8 cellular contexts compared by ENCODE assay signal in genomic region chr9:96453625-96454024, GRCh38. TPM values are rescaled to one million over a fixed set of nuclear protein-coding genes. Genes with fewer than 3 reads are reported as not detected.
DNase-seq lines count a peak whose midpoint lies in the region; ATAC-seq, FAIRE-seq and TF ChIP-seq lines count a peak whose summit lies in the region.

No MANE protein-coding gene starts in this region.

- 80% methylated on average over 2 of the region's 2 CpGs for WGBS in HepG2 (ENCODE audit: low lambda C conversion rate)

- H3K9me3 ChIP-seq in astrocyte (ENCODE audit: insufficient read depth, low read depth, low read length) (no peaks in the 10 kb centered on the region), HepG2 (ENCODE audit: low read length) (no peaks in the 10 kb centered on the region)

- in situ Hi-C loops in HepG2 (cut with HindIII; ENCODE audit: extremely low pct_ligation_motif_present, low pct_unique_long_range_greater_than_20kb), result no loop called here

- peaks cover 10% of the 10 kb centered on the region for H3K4me1 ChIP-seq in astrocyte (ENCODE audit: insufficient read depth, low read length)
- H3K4me1 ChIP-seq in HepG2 (ENCODE audit: insufficient read depth, low read length), result peaks cover 51% of the 10 kb centered on the region

- no peak overlapping the region for H2AFZ ChIP-seq in astrocyte (ENCODE audit: low read depth, low read length)
- no peak overlapping the region for H2AFZ ChIP-seq in HepG2 (ENCODE audit: low read length)

- H3K4me3 ChIP-seq in AG09309 (ENCODE audit: control insufficient read depth, low read depth, low read length), result no peak overlapping the region
- H3K4me3 ChIP-seq in H7 (ENCODE audit: insufficient read depth, low read depth, low read length), result no peak overlapping the region
- no peak overlapping the region for H3K4me3 ChIP-seq in astrocyte (ENCODE audit: insufficient read depth, low read depth, low read length)
- no peak overlapping the region for H3K4me3 ChIP-seq in HepG2 (replicated peaks in 1 of 3; ENCODE audit: insufficient read depth in 1 of 3, low read depth in 2 of 3, low read length in 3 of 3)

- H3K4me2 ChIP-seq in astrocyte (ENCODE audit: low read length) (no peak overlapping the region), HepG2 (ENCODE audit: low read depth, low read length) (peak overlapping the region; percentile 86)

- FAIRE-seq in astrocyte (lab: Jason Lieb, UNC) (no peak), HepG2 (lab: Jason Lieb, UNC) (peak; percentile 88)

- peaks cover 8% of the 10 kb centered on the region for H3K4me1 Mint-ChIP-seq in astrocyte (ENCODE audit: low read depth, unreplicated experiment)

- H3K36me3 ChIP-seq in H7 (replicated peaks; ENCODE audit: control insufficient read depth, insufficient read depth, low read length) (no peaks in the 10 kb centered on the region), astrocyte (ENCODE audit: insufficient read depth, low read length) (no peaks in the 10 kb centered on the region), HepG2 (replicated peaks in 1 of 2; ENCODE audit: control insufficient read depth in 1 of 2, insufficient read depth in 2 of 2, low read length in 2 of 2) (peaks cover 0 to 2% of the 10 kb centered on the region in 2 experiments; a peak in 2 of 5 replicates)

- H3K27ac Mint-ChIP-seq in astrocyte (ENCODE audit: unreplicated experiment), result no peak overlapping the region

- intact Hi-C loops in HepG2 (cut with micrococcal nuclease; ENCODE audit: unreplicated experiment), result loop anchor here (5.0 kb wide), 2 partner anchors 114 to 164 kb away; partner anchors contain the start of gene CDC14B

- TF ChIP-seq RAD21 in HepG2 (CRISPR knock-in tag; IDR thresholded peaks at IDR 0.05), result peak; percentile 16; the same call in 1 of the 2 replicates

- POLR2A ChIA-PET in HepG2 (lab: Yijun Ruan, JAX), result interaction anchor here (1.2 kb wide), 2 partner anchors 113 to 324 kb away, joined by 3 to 5 read pairs; partner anchors contain the start of gene ZNF510

- no TSS peak for BruUV-seq in HepG2 (replicated peaks; lab: Mats Ljungman, UMichigan)

- H3K9ac ChIP-seq in astrocyte (ENCODE audit: low read length) (no peak overlapping the region), HepG2 (ENCODE audit: insufficient read depth, low read depth, low read length) (no peak overlapping the region)

- H3K27ac ChIP-seq in astrocyte (ENCODE audit: low read depth, low read length) (no peak overlapping the region), HepG2 (ENCODE audit: extremely low read length, insufficient read depth, low read length) (no peak overlapping the region)

- CTCF ChIA-PET in HepG2 (lab: Yijun Ruan, JAX; ENCODE audit: low intra/inter-chr PET ratio, low total read pairs), result interaction anchor here (1.1 kb wide), 1 partner anchor 213 kb away, joined by 4 read pairs; no protein-coding TSS in a partner anchor

- H3K27me3 ChIP-seq in H7 (ENCODE audit: control insufficient read depth, insufficient read depth, low read length) (peaks cover 18% of the 10 kb centered on the region), astrocyte (ENCODE audit: insufficient read depth, low read length) (no peaks in the 10 kb centered on the region), HepG2 (ENCODE audit: control insufficient read depth in 1 of 2, insufficient read depth in 2 of 2, low read length in 2 of 2) (no peaks in the 10 kb centered on the region; a peak in 1 of 5 replicates)

- H4K20me1 ChIP-seq in astrocyte (ENCODE audit: insufficient read depth, low read length) (peaks cover 12% of the 10 kb centered on the region), HepG2 (ENCODE audit: insufficient read depth, low read length) (peaks cover 22% of the 10 kb centered on the region; the same call in 1 of the 2 replicates)

- H3K79me2 ChIP-seq in astrocyte (ENCODE audit: insufficient read depth, low read length) (peaks cover 27% of the 10 kb centered on the region), HepG2 (ENCODE audit: insufficient read depth, low read length) (peaks cover 44% of the 10 kb centered on the region)

- no peak overlapping the region for H3K4me3 Mint-ChIP-seq in astrocyte (ENCODE audit: unreplicated experiment)

- no peaks in the 10 kb centered on the region for H3K27me3 Mint-ChIP-seq in astrocyte (ENCODE audit: low read depth, unreplicated experiment)

- TF ChIP-seq POLR2A in HepG2 (IDR thresholded peaks at IDR 0.05; ENCODE audit: insufficient read depth in 1 of 2, low read depth in 2 of 2, low read length in 2 of 2), result no peak

- TF ChIP-seq CTCF in AG09309 (IDR thresholded peaks at IDR 0.05; ENCODE audit: control insufficient read depth, insufficient read depth, low read depth, low read length, missing control alignments), result peak; percentile 76
- peak; percentile 57 for TF ChIP-seq CTCF in astrocyte (IDR thresholded peaks at IDR 0.05; ENCODE audit: insufficient read depth, low read depth, low read length)
- TF ChIP-seq CTCF in HepG2 (CRISPR knock-in tag; IDR thresholded peaks at IDR 0.05), result peak; percentile 38; the same call in 1 of the 2 replicates

- DNase-seq in AG09309 (ENCODE audit: low read depth) (no peak), H7 (peak; percentile 60), astrocyte (ENCODE audit: low read depth) (peak; percentile 33), HepG2 (ENCODE audit: low spot score) (peak; percentile 25), NCI-H2107 (lab: John Stamatoyannopoulos, UW) (no peak), DMS79 (lab: John Stamatoyannopoulos, UW) (no peak)
- DNase-seq in stimulated activated CD4-positive, alpha-beta T cell treated with anti-CD3 and anti-CD28 coated beads, Interleukin-12 subunit alpha, Interleukin-12 subunit beta, amount 100 ng/mL, for 4 hours, result no peak
- no peak for DNase-seq in activated CD4-positive, alpha-beta T cell treated with anti-CD3 and anti-CD28 coated beads for 4 hours

- no peak for ATAC-seq in HepG2

- peaks cover 2% of the 10 kb centered on the region for H3K36me3 Mint-ChIP-seq in astrocyte (ENCODE audit: low read depth, unreplicated experiment)

- no peaks in the 10 kb centered on the region for H3K9me3 Mint-ChIP-seq in astrocyte (ENCODE audit: unreplicated experiment)

- TF ChIP-seq EP300 in HepG2 (IDR thresholded peaks at IDR 0.05; ENCODE audit: low read depth in 2 of 2, low read length in 2 of 2) (no peak), HepG2 (CRISPR knock-in tag; IDR thresholded peaks at IDR 0.05; ENCODE audit: borderline replicate concordance) (no peak)

TF ChIP-seq in HepG2, 621 proteins besides CTCF, POLR2A, EP300 and RAD21 (continues in another document):
- no peak for TF ChIP-seq ZNF33B (CRISPR knock-in tag; IDR thresholded peaks at IDR 0.05)

RNA-seq across cellular contexts. Expression of gene HABP4, which starts 3.7 kb away (rescaled TPM):
- total RNA-seq in H7 (2014; rRNA removed; shearing (Covaris generic)), result 4.6 and 10.0 TPM in 2 replicates
- total RNA-seq in astrocyte (18.1 and 20.1 TPM in 2 replicates), HepG2 (2016; rRNA removed; fragmentation: Illumina TruSeq; extraction: Trizol) (14.3 and 16.9 TPM in 2 replicates)
- 18.4 and 20.8 TPM in 2 replicates for total RNA-seq in HepG2 (2016; cell fraction: cytosol; rRNA removed; fragmentation: Illumina TruSeq; extraction: Trizol; ENCODE audit: low read depth)
- 15.7 TPM in 2 replicates for total RNA-seq in HepG2 (2016; cell fraction: insoluble cytoplasmic fraction; rRNA removed; fragmentation: Illumina TruSeq; extraction: Trizol)
- total RNA-seq in HepG2 (2016; cell fraction: membrane; rRNA removed; fragmentation: Illumina TruSeq; extraction: Trizol), result 19.9 and 20.6 TPM in 2 replicates
- 7.3 and 8.2 TPM in 2 replicates for total RNA-seq in HepG2 (2016; cell fraction: nucleus; rRNA removed; fragmentation: Illumina TruSeq; extraction: Trizol)
- polyA plus RNA-seq in HepG2 (2011; rRNA removed), result 21.7 and 26.6 TPM in 2 replicates
- polyA plus RNA-seq in HepG2 (2011; cell fraction: cytosol; rRNA removed), result 20.8 and 23.4 TPM in 2 replicates
- polyA plus RNA-seq in HepG2 (2011; cell fraction: nucleus; rRNA removed), result 12.7 and 13.6 TPM in 2 replicates
- 42.1 and 46.6 TPM in 2 replicates for polyA plus RNA-seq in HepG2 (2012)
- polyA plus RNA-seq in HepG2 (2016; cell fraction: cytosol; fragmentation: Illumina TruSeq; extraction: Trizol; ENCODE audit: low read depth), result 13.3 and 14.9 TPM in 2 replicates
- 23.9 and 25.8 TPM in 2 replicates for polyA plus RNA-seq in HepG2 (2016; cell fraction: insoluble cytoplasmic fraction; fragmentation: Illumina TruSeq; extraction: Trizol; ENCODE audit: low read depth)
- polyA plus RNA-seq in HepG2 (2016; cell fraction: membrane; fragmentation: Illumina TruSeq; extraction: Trizol; ENCODE audit: low read depth), result 20.6 and 21.6 TPM in 2 replicates
- 23.5 and 25.3 TPM in 2 replicates for polyA plus RNA-seq in HepG2 (2016; cell fraction: nucleus; fragmentation: Illumina TruSeq; extraction: Trizol; ENCODE audit: insufficient read depth, low read depth)
- 1.4 and 6.0 TPM in 2 replicates for polyA minus RNA-seq in HepG2 (2011; rRNA and poly(A)+ RNA removed; ENCODE audit: low replicate concordance)
- polyA minus RNA-seq in HepG2 (2011; cell fraction: cytosol; rRNA and poly(A)+ RNA removed), result 9.7 and 10.0 TPM in 2 replicates
- 10.3 and 10.7 TPM in 2 replicates for polyA minus RNA-seq in HepG2 (2011; cell fraction: nucleus; rRNA and poly(A)+ RNA removed)

RNA-seq across cellular contexts. Expression of gene ZNF367, which starts 35.5 kb away (rescaled TPM):
- 10.0 and 12.3 TPM in 2 replicates for total RNA-seq in H7 (2014; rRNA removed; shearing (Covaris generic))
- total RNA-seq in astrocyte (0.41 and 0.89 TPM in 2 replicates), HepG2 (2016; rRNA removed; fragmentation: Illumina TruSeq; extraction: Trizol) (7.7 and 8.1 TPM in 2 replicates)
- 1.2 TPM in 2 replicates for total RNA-seq in HepG2 (2016; cell fraction: cytosol; rRNA removed; fragmentation: Illumina TruSeq; extraction: Trizol; ENCODE audit: low read depth)
- 8.0 and 8.1 TPM in 2 replicates for total RNA-seq in HepG2 (2016; cell fraction: insoluble cytoplasmic fraction; rRNA removed; fragmentation: Illumina TruSeq; extraction: Trizol)
- 3.0 and 4.0 TPM in 2 replicates for total RNA-seq in HepG2 (2016; cell fraction: membrane; rRNA removed; fragmentation: Illumina TruSeq; extraction: Trizol)
- total RNA-seq in HepG2 (2016; cell fraction: nucleus; rRNA removed; fragmentation: Illumina TruSeq; extraction: Trizol), result 10.3 and 11.5 TPM in 2 replicates
- polyA plus RNA-seq in HepG2 (2011; rRNA removed), result 1.8 and 2.9 TPM in 2 replicates
- 1.1 TPM in 2 replicates for polyA plus RNA-seq in HepG2 (2011; cell fraction: cytosol; rRNA removed)
- 2.0 and 3.3 TPM in 2 replicates for polyA plus RNA-seq in HepG2 (2011; cell fraction: nucleus; rRNA removed)
- polyA plus RNA-seq in HepG2 (2012), result 2.5 and 4.6 TPM in 2 replicates
- polyA plus RNA-seq in HepG2 (2016; cell fraction: cytosol; fragmentation: Illumina TruSeq; extraction: Trizol; ENCODE audit: low read depth), result 0.44 and 0.57 TPM in 2 replicates
- 7.1 and 7.8 TPM in 2 replicates for polyA plus RNA-seq in HepG2 (2016; cell fraction: insoluble cytoplasmic fraction; fragmentation: Illumina TruSeq; extraction: Trizol; ENCODE audit: low read depth)
- polyA plus RNA-seq in HepG2 (2016; cell fraction: membrane; fragmentation: Illumina TruSeq; extraction: Trizol; ENCODE audit: low read depth), result 1.4 and 1.7 TPM in 2 replicates
- 19.1 and 20.1 TPM in 2 replicates for polyA plus RNA-seq in HepG2 (2016; cell fraction: nucleus; fragmentation: Illumina TruSeq; extraction: Trizol; ENCODE audit: insufficient read depth, low read depth)
- 2.3 and 10.9 TPM in 2 replicates for polyA minus RNA-seq in HepG2 (2011; rRNA and poly(A)+ RNA removed; ENCODE audit: low replicate concordance)
- 1.8 and 2.5 TPM in 2 replicates for polyA minus RNA-seq in HepG2 (2011; cell fraction: cytosol; rRNA and poly(A)+ RNA removed)
- polyA minus RNA-seq in HepG2 (2011; cell fraction: nucleus; rRNA and poly(A)+ RNA removed), result 3.4 and 5.7 TPM in 2 replicates

Comparison
In these comparisons a context has a peak if more than half of its experiments do, and no peak if none do; other contexts are left out.
1. DNase-seq: peak in H7 (single experiment), astrocyte (single experiment) and HepG2 (single experiment); none in AG09309 (single experiment), stimulated activated CD4-positive, alpha-beta T cell treated with anti-CD3 and anti-CD28 coated beads, Interleukin-12 subunit alpha, Interleukin-12 subunit beta, amount 100 ng/mL, for 4 hours (single experiment), NCI-H2107 (single experiment), DMS79 (single experiment) and activated CD4-positive, alpha-beta T cell treated with anti-CD3 and anti-CD28 coated beads for 4 hours (0 of 2).
2. Peak in every context shown above with its lines, with median percentiles within 50 percentile points of each other: CTCF ChIP-seq.